1 cellular context compared by ENCODE assay signal in genomic region chr9:136563646-136564321, GRCh38.
TF ChIP-seq lines count a peak whose summit lies in the region.

No MANE protein-coding gene starts in this region.

TF ChIP-seq in GM12878, 131 proteins besides CTCF, POLR2A, EP300 and RAD21:
- TF ChIP-seq, protein P1, sequence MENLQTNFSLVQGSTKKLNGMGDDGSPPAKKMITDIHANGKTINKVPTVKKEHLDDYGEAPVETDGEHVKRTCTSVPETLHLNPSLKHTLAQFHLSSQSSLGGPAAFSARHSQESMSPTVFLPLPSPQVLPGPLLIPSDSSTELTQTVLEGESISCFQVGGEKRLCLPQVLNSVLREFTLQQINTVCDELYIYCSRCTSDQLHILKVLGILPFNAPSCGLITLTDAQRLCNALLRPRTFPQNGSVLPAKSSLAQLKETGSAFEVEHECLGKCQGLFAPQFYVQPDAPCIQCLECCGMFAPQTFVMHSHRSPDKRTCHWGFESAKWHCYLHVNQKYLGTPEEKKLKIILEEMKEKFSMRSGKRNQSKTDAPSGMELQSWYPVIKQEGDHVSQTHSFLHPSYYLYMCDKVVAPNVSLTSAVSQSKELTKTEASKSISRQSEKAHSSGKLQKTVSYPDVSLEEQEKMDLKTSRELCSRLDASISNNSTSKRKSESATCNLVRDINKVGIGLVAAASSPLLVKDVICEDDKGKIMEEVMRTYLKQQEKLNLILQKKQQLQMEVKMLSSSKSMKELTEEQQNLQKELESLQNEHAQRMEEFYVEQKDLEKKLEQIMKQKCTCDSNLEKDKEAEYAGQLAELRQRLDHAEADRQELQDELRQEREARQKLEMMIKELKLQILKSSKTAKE (IDR thresholded peaks at IDR 0.05; ENCODE audit: low read depth, poor library complexity, severe bottlenecking): no peak
- TF ChIP-seq MLLT1 (IDR thresholded peaks at IDR 0.05): peak; percentile 7; the same call in 1 of the 2 replicates
